ENCODE assay signal across 28 cellular contexts in the genomic region with DNA sequence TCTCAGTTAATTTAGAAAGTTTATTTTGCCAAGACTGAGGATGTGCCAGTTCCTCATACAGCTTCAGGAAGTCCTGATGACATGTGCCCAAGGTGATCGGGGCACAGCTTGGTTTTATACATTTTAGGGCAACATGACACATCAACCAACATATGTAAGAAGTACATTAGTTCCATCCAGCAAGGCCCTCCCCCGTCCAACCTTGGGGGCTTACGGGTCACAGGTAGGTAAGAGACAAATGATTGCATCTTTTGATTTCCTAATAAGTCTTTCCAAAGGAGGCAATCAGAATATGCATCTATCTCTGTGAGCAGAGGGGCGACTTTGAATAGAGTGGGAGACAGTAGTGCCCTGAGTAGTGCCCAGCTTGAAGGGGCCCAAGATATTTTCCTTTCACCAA. TPM values are rescaled to one million over a fixed set of nuclear protein-coding genes. Genes with fewer than 3 reads are reported as not detected.
"Had no signal": no experiment of that assay in that cellular context is flagged by ENCODE, and none has a peak within 500 bp of the region (broad histone marks: within the 10 kb centered on the region; RNA-seq: fewer than 3 reads in every experiment).

No MANE protein-coding gene starts in this region.

- H3K4me3 ChIP-seq: stomach, suprapubic skin, testis, thoracic aorta, thyroid gland, tibial artery, tibial nerve, transverse colon, upper lobe of left lung, upper lobe of right lung, uterus, vagina had no signal

- H3K36me3 ChIP-seq: stomach, suprapubic skin, thoracic aorta, thyroid gland, tibial artery, tibial nerve, transverse colon, upper lobe of left lung, upper lobe of right lung, uterus, vagina had no signal

- H3K4me3 Mint-ChIP-seq: stimulated activated effector memory CD8-positive, alpha-beta T cell treated with anti-CD3 and anti-CD28 coated beads, Interleukin-12 subunit alpha, Interleukin-12 subunit beta, amount 100 ng/mL, for 72 hours; stimulated activated memory B cell treated with anti-CD40 and anti-IgM and Interleukin-4, amounts not matched to agents 10 μg/mL and 1 μg/mL and 100 μg/mL, for 72 hours; type B pancreatic cell had no signal

- DNase-seq: stimulated activated CD4-positive, alpha-beta T cell treated with anti-CD3 and anti-CD28 coated beads, Interleukin-2, amount 100 ng/mL, for 48 hours; stimulated activated CD4-positive, alpha-beta T cell treated with anti-CD3 and anti-CD28 coated beads, Interleukin-4, amount 100 ng/mL, for 1 hour; stimulated activated CD4-positive, alpha-beta T cell treated with anti-CD3 and anti-CD28 coated beads, Interleukin-4, amount 100 ng/mL, for 24 hours; stimulated activated CD4-positive, alpha-beta T cell treated with anti-CD3 and anti-CD28 coated beads, Interleukin-4, amount 100 ng/mL, for 4 hours; stimulated activated CD8-positive, alpha-beta memory T cell treated with anti-CD3 and anti-CD28 coated beads, Interleukin-4, amount 100 ng/mL, for 48 hours; stimulated activated naive B cell treated with anti-CD40 and anti-IgM and Interleukin-4, amounts not matched to agents 10 μg/mL and 1 μg/mL and 100 μg/mL, for 72 hours; stimulated activated naive CD4-positive, alpha-beta T cell treated with Interleukin-2 at 50 U/mL for 16 hours; stimulated activated naive CD8-positive, alpha-beta T cell treated with anti-CD3 and anti-CD28 coated beads, Interleukin-15, amount 100 ng/mL, for 72 hours; stimulated activated naive CD8-positive, alpha-beta T cell treated with anti-CD3 and anti-CD28 coated beads, Interleukin-15, Interleukin-2, amounts not matched to agents 100 U/mL and 50 U/mL, for 24 hours; stomach; substantia nigra; testis; thyroid gland; tibial artery; transverse colon; trophoblast cell; upper lobe of left lung; upper lobe of right lung; uterus had no signal

- H3K9me3 ChIP-seq: suprapubic skin, testis, thoracic aorta, thyroid gland, tibial artery, transverse colon, upper lobe of right lung, uterus, vagina had no signal

- H3K27me3 ChIP-seq: stomach, suprapubic skin, testis, thyroid gland, tibial artery, tibial nerve, transverse colon, upper lobe of left lung, upper lobe of right lung, uterus, vagina had no signal

- H3K36me3 Mint-ChIP-seq: stimulated activated effector memory CD8-positive, alpha-beta T cell treated with anti-CD3 and anti-CD28 coated beads, Interleukin-12 subunit alpha, Interleukin-12 subunit beta, amount 100 ng/mL, for 72 hours; stimulated activated memory B cell treated with anti-CD40 and anti-IgM and Interleukin-4, amounts not matched to agents 10 μg/mL and 1 μg/mL and 100 μg/mL, for 72 hours; type B pancreatic cell had no signal

- H3K27ac Mint-ChIP-seq: stimulated activated naive B cell treated with anti-CD40 and anti-IgM and Interleukin-4, amounts not matched to agents 10 μg/mL and 1 μg/mL and 100 μg/mL, for 72 hours; stimulated activated naive CD8-positive, alpha-beta T cell treated with anti-CD3 and anti-CD28 coated beads, Interleukin-15, Interleukin-2, amounts not matched to agents 100 ng/mL and 50 ng/mL, for 24 hours; type B pancreatic cell had no signal

- H3K9me3 Mint-ChIP-seq: stimulated activated effector memory CD8-positive, alpha-beta T cell treated with anti-CD3 and anti-CD28 coated beads, Interleukin-12 subunit alpha, Interleukin-12 subunit beta, amount 100 ng/mL, for 72 hours; stimulated activated naive CD8-positive, alpha-beta T cell treated with anti-CD3 and anti-CD28 coated beads, Interleukin-15, amount 100 ng/mL, for 72 hours; type B pancreatic cell had no signal

- H3K27ac ChIP-seq: stomach, suprapubic skin, testis, thoracic aorta, thyroid gland, tibial artery, tibial nerve, transverse colon, upper lobe of left lung, upper lobe of right lung, uterus, vagina had no signal

- H3K27me3 Mint-ChIP-seq: type B pancreatic cell had no signal

- H3K4me1 ChIP-seq: stomach, suprapubic skin, testis, thyroid gland, tibial artery, tibial nerve, upper lobe of left lung, upper lobe of right lung, uterus, vagina had no signal

- ATAC-seq: stimulated activated effector memory CD8-positive, alpha-beta T cell treated with anti-CD3 and anti-CD28 coated beads, Interleukin-12 subunit alpha, Interleukin-12 subunit beta, amount 100 ng/mL, for 72 hours; stimulated activated memory B cell treated with anti-CD40 and anti-IgM and Interleukin-4, amounts not matched to agents 10 μg/mL and 1 μg/mL and 100 μg/mL, for 72 hours; stimulated activated naive B cell treated with anti-CD40 and anti-IgM and Interleukin-4, amounts not matched to agents 10 μg/mL and 1 μg/mL and 100 μg/mL, for 72 hours; stimulated activated naive CD8-positive, alpha-beta T cell treated with anti-CD3 and anti-CD28 coated beads, Interleukin-15, amount 100 ng/mL, for 72 hours; stimulated activated naive CD8-positive, alpha-beta T cell treated with anti-CD3 and anti-CD28 coated beads, Interleukin-15, Interleukin-2, amounts not matched to agents 100 U/mL and 50 U/mL, for 24 hours; upper lobe of right lung had no signal

RNA-seq across cellular contexts. Expression of a gene that starts 19.6 kb away (rescaled TPM):
- total RNA-seq: temporal lobe, testis, thoracic aorta, thyroid gland, tibial nerve, transverse colon, upper lobe of right lung, vagina had no signal
